In the genomic region with DNA sequence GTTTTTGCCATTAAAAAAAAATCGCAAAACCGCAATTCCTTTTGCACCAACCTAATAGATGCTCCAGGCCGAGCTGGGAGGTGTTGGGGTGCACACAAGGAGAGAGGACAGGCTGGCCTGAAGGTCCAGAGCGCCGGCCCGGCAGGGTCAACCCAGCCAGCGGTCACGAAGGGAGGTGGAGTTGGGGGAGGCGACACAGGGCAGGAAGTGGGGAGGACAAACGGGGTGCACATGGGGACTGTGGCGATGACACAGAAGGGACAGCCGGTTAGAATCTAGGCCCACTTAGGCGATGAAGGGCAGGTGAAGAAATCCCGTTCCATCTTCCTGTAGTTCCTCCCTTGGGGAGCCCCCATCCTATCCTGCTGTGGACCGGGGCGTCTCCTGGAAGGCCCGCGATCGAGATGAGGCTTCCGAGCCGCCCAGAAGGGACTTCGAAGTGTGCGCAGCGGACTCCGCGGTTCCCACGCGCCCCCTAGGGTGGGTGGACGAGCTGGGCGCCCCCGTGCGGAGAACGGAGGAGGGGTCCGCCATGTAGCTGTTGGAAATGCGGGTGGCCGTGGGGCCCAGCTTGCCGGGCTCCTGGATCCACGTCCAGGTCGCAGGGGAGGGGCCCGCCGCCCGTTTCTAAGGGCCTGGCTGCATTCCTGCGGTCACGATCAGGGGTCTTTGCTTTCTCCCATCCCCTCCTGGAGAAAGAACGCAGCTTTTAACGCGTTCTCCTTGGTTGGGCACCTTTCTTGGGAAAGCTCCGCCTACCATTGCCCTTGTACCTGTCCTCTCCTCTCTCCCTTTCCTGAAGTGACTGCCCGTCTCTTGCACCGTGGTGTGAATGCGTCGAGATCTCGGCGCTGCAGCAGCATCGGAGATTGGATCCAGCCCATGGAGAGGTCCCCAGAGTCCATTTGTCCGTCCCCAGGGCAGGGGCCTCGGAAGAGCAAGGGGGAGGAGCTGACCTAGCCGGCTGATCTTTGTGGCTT, we compare ENCODE assay signal across 9 cellular contexts. TPM values are rescaled to one million over a fixed set of nuclear protein-coding genes. Genes with fewer than 3 reads are reported as not detected.
DNase-seq lines count a peak whose midpoint lies in the region; ATAC-seq and TF ChIP-seq lines count a peak whose summit lies in the region.
"Had no signal": no experiment of that assay in that cellular context is flagged by ENCODE, and none has a peak within 500 bp of the region (broad histone marks: within the 10 kb centered on the region; RNA-seq: fewer than 3 reads in every experiment).

No MANE protein-coding gene starts in this region.

- no peak overlapping the region for H2BK12ac ChIP-seq in neuronal stem cell (ENCODE audit: low read length)

- H3K18ac ChIP-seq in neuronal stem cell (ENCODE audit: low read length) = peak overlapping the region; percentile 16

- peaks cover 4% of the 10 kb centered on the region for H3K4me1 ChIP-seq in CD4-positive, CD25-positive, alpha-beta regulatory T cell (ENCODE audit: control insufficient read depth, insufficient read depth, low read length, poor library complexity, severe bottlenecking)
- no peaks in the 10 kb centered on the region for H3K4me1 ChIP-seq in neuronal stem cell (ENCODE audit: control insufficient read depth in 2 of 2, insufficient read depth in 1 of 2, low read depth in 1 of 2, low read length in 2 of 2)

- H3K9me3 ChIP-seq in CD4-positive, CD25-positive, alpha-beta regulatory T cell (ENCODE audit: control insufficient read depth in 2 of 2, low read length in 2 of 2) = no peaks in the 10 kb centered on the region
- H3K9me3 ChIP-seq in neuronal stem cell (replicated peaks in 1 of 2; ENCODE audit: control insufficient read depth in 2 of 2, insufficient read depth in 1 of 2, low read depth in 1 of 2, low read length in 2 of 2) = no peaks in the 10 kb centered on the region

- H3K27me3 Mint-ChIP-seq in CD4-positive, CD25-positive, alpha-beta regulatory T cell = peaks cover 34% of the 10 kb centered on the region

- TF ChIP-seq CTCF in epithelial cell of esophagus (IDR thresholded peaks at IDR 0.05; ENCODE audit: insufficient read depth, low read depth, low read length, missing control alignments) = no peak

- H3K27ac ChIP-seq in CD4-positive, CD25-positive, alpha-beta regulatory T cell (ENCODE audit: insufficient read depth, low read length, poor library complexity, severe bottlenecking) = no peak overlapping the region
- H3K27ac ChIP-seq in neuronal stem cell (replicated peaks; ENCODE audit: low read length) = no peak overlapping the region

- H2BK120ac ChIP-seq in neuronal stem cell (ENCODE audit: low read depth, low read length) = no peak overlapping the region

- peaks cover 4% of the 10 kb centered on the region for H3K27me3 ChIP-seq in CD4-positive, CD25-positive, alpha-beta regulatory T cell (ENCODE audit: control insufficient read depth, insufficient read depth, low read length)
- no peaks in the 10 kb centered on the region for H3K27me3 ChIP-seq in neuronal stem cell (ENCODE audit: control insufficient read depth in 3 of 3, insufficient read depth in 3 of 3, low read depth in 1 of 3, low read length in 3 of 3)

- no peak overlapping the region for H2AK5ac ChIP-seq in neuronal stem cell (ENCODE audit: low read depth, low read length)

- no peaks in the 10 kb centered on the region for H3K36me3 Mint-ChIP-seq in CD4-positive, CD25-positive, alpha-beta regulatory T cell

- no peak overlapping the region for H3K4me2 ChIP-seq in neuronal stem cell (ENCODE audit: insufficient read depth, low read length, poor library complexity, severe bottlenecking)

- H2AFZ ChIP-seq in neuronal stem cell (ENCODE audit: low read length) = no peak overlapping the region

- H3K4me3 ChIP-seq in CD4-positive, CD25-positive, alpha-beta regulatory T cell (ENCODE audit: low read depth, low read length) = no peak overlapping the region
- peak overlapping the region; percentile 11 for H3K4me3 ChIP-seq in epithelial cell of esophagus (ENCODE audit: low read length)
- no peak overlapping the region for H3K4me3 ChIP-seq in neuronal stem cell (ENCODE audit: low read length in 2 of 2)

- no peak overlapping the region for H4K8ac ChIP-seq in neuronal stem cell (ENCODE audit: low read depth, low read length)

- no peak for ATAC-seq in CD4-positive, CD25-positive, alpha-beta regulatory T cell (ENCODE audit: low read depth in 2 of 2)
- ATAC-seq in HG03565 (IDR thresholded peaks at IDR 0.05; ENCODE audit: unreplicated experiment) = no peak

- H3K4ac ChIP-seq in neuronal stem cell (ENCODE audit: low read length) = no peak overlapping the region

- no peak overlapping the region for H2BK15ac ChIP-seq in neuronal stem cell (ENCODE audit: low read length)

- H2BK5ac ChIP-seq in neuronal stem cell (ENCODE audit: low read length) = peak overlapping the region; percentile 59

- H3K36me3 ChIP-seq in CD4-positive, CD25-positive, alpha-beta regulatory T cell (ENCODE audit: control insufficient read depth, insufficient read depth, low read length) = no peaks in the 10 kb centered on the region
- H3K36me3 ChIP-seq in neuronal stem cell (replicated peaks in 1 of 2; ENCODE audit: control insufficient read depth in 2 of 2, insufficient read depth in 2 of 2, low read length in 2 of 2) = no peaks in the 10 kb centered on the region

- peak in 2 of 3 donors; percentile 11 for DNase-seq in CD4-positive, CD25-positive, alpha-beta regulatory T cell
- DNase-seq in activated CD4-positive, alpha-beta T cell treated with anti-CD3 and anti-CD28 coated beads for 48 hours = peak; percentile 18
- DNase-seq in epithelial cell of esophagus (ENCODE audit: low read depth) = no peak
- DNase-seq in neuronal stem cell (ENCODE audit: low spot score) = no peak
- no peak for DNase-seq in NOMO-1 treated with dmso at 0.1 percent for 144 hours (lab: John Stamatoyannopoulos, UW; ENCODE audit: unreplicated experiment)
- no peak for DNase-seq in pons (ENCODE audit: low spot score)
- no peak for DNase-seq in NCI-H526 treated with DMSO at 0.1 percent for 48 hours (lab: John Stamatoyannopoulos, UW)
- DNase-seq: NCI-H1694 had no signal

- H3K14ac ChIP-seq in neuronal stem cell (ENCODE audit: low read length) = no peak overlapping the region

- peak overlapping the region in 1 of 4 donors; percentile 28 for H3K4me3 Mint-ChIP-seq in CD4-positive, CD25-positive, alpha-beta regulatory T cell

- peak overlapping the region in 1 of 3 donors; percentile 51 for H3K27ac Mint-ChIP-seq in CD4-positive, CD25-positive, alpha-beta regulatory T cell

- H3K9me3 Mint-ChIP-seq in CD4-positive, CD25-positive, alpha-beta regulatory T cell = peaks cover 0 to 4% (median 0%) of the 10 kb centered on the region in 7 donors

- peaks cover 0 to 8% (median 4%) of the 10 kb centered on the region in 4 donors for H3K4me1 Mint-ChIP-seq in CD4-positive, CD25-positive, alpha-beta regulatory T cell

- H3K9ac ChIP-seq in neuronal stem cell (ENCODE audit: low read depth, low read length, poor library complexity) = no peak overlapping the region

- no peak overlapping the region for H4K91ac ChIP-seq in neuronal stem cell (ENCODE audit: low read depth, low read length, poor library complexity)

- no CpG with 5 or more reads among the region's 58 CpGs for WGBS in neuronal stem cell (ENCODE audit: extremely low coverage in 2 of 2, insufficient read length in 2 of 2, insufficient replicate concordance in 1 of 2), 2 donors

- H3K79me1 ChIP-seq in neuronal stem cell (ENCODE audit: low read depth, low read length) = no peaks in the 10 kb centered on the region

- no peak overlapping the region for H3K23ac ChIP-seq in neuronal stem cell (ENCODE audit: low read depth, low read length, poor library complexity)

RNA-seq across cellular contexts. Expression of a gene that starts 17.0 kb away (rescaled TPM):
- total RNA-seq in CD4-positive, CD25-positive, alpha-beta regulatory T cell = 12.7 TPM
- 10 to 100 TPM; 30.4 to 55.5 (median 44.4) TPM for polyA plus RNA-seq in CD4-positive, CD25-positive, alpha-beta regulatory T cell
- polyA plus RNA-seq in neuronal stem cell (2013, experiment 1 of 2) = 110 TPM
- polyA plus RNA-seq in neuronal stem cell (2013, experiment 2 of 2) = 110 TPM

Comparison
In these comparisons a context has a peak if more than half of its experiments do, and no peak if none do; other contexts are left out.
1. DNase-seq: peak in CD4-positive, CD25-positive, alpha-beta regulatory T cell (2 of 3) and activated CD4-positive, alpha-beta T cell treated with anti-CD3 and anti-CD28 coated beads for 48 hours (single experiment); none in epithelial cell of esophagus (single experiment), neuronal stem cell (single experiment), NOMO-1 treated with dmso at 0.1 percent for 144 hours (single experiment), pons (single experiment) and NCI-H526 treated with DMSO at 0.1 percent for 48 hours (single experiment).